Comparison of ENCODE assay signal across 17 cellular contexts in the genomic region with DNA sequence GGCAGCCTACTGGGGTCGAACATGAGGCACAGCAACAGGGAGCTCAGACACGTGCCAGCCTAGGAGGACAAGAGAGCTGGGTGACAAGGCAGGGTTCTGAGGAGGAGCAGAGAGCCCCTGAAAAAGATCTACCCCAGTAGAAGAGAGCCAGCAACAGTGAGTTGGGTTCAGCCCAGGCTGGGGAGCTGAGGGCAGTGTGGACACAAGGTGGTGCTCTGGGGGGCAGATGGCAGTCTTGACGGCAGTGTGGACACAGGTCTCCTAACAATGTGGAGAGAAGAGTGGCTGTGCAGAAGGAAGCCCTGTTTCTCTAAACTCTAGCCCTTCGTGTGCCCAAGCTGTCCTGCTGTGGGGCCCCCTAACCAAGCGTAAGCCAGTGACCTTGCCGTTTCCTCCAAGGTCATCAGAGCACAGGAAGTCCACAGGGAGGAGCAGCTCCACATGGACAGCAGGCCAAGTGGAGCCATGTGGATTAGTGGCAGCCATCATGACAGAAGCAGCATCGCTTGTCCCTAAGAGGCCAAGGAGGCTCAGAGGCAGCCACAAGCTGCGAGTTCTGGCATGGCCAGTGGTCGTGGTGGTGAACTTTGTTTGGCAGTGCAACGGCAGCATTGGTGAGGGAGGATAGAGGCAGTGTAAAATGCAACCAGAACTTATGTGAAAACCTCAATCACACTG. TPM values are rescaled to one million over a fixed set of nuclear protein-coding genes. Genes with fewer than 3 reads are reported as not detected.
DNase-seq lines count a peak whose midpoint lies in the region; ATAC-seq and TF ChIP-seq lines count a peak whose summit lies in the region.
"Had no signal": no experiment of that assay in that cellular context is flagged by ENCODE, and none has a peak within 500 bp of the region (broad histone marks: within the 10 kb centered on the region; RNA-seq: fewer than 3 reads in every experiment).

No MANE protein-coding gene starts in this region.

- TF ChIP-seq CTCF in WTC11 (IDR thresholded peaks at IDR 0.05) (no peak), osteoblast (IDR thresholded peaks at IDR 0.05; ENCODE audit: extremely low read depth, low read depth, low read length) (no peak)

- intact Hi-C loops in right cardiac atrium (cut with DNase I): no loop called here

- H3K9me3 ChIP-seq in right cardiac atrium (ENCODE audit: control insufficient read depth, low read length) (no peaks in the 10 kb centered on the region), osteoblast (ENCODE audit: low read depth, low read length) (no peaks in the 10 kb centered on the region)
- H3K9me3 ChIP-seq: Peyer's patch had no signal

- 62% methylated on average over 10 of the region's 10 CpGs for WGBS in right cardiac atrium

- H3K4me1 ChIP-seq in right cardiac atrium (ENCODE audit: control insufficient read depth, insufficient read depth, low read length) (peaks cover 12% of the 10 kb centered on the region), osteoblast (ENCODE audit: insufficient read depth, low read length) (no peaks in the 10 kb centered on the region)

- POLR2A ChIA-PET in WTC11 (lab: Charles Lee): no interaction called here

- CTCF ChIA-PET in WTC11 (lab: Charles Lee): interaction anchor here (1.1 to 1.8 kb wide), 8 partner anchors 9 to 193 kb away, joined by 3 to 10 read pairs (median 4); no protein-coding TSS in a partner anchor

- no peaks in the 10 kb centered on the region for H3K27me3 ChIP-seq in right cardiac atrium (ENCODE audit: control insufficient read depth, insufficient read depth)
- H3K27me3 ChIP-seq in osteoblast (ENCODE audit: insufficient read depth, low read length): peaks cover 27% of the 10 kb centered on the region
- H3K27me3 ChIP-seq: Peyer's patch had no signal

- no peak overlapping the region for H3K4me3 ChIP-seq in right cardiac atrium (ENCODE audit: low read length)
- H3K4me3 ChIP-seq in osteoblast (ENCODE audit: insufficient read depth, low read length): no peak overlapping the region
- H3K4me3 ChIP-seq: Peyer's patch had no signal

- H3K36me3 ChIP-seq in osteoblast (ENCODE audit: insufficient read depth, low read length): no peaks in the 10 kb centered on the region
- H3K36me3 ChIP-seq: Peyer's patch had no signal

- H3K27ac Mint-ChIP-seq in WTC11: no peak overlapping the region
- H3K27ac Mint-ChIP-seq: CD4-positive, CD25-positive, alpha-beta regulatory T cell had no signal

- peaks cover 4% of the 10 kb centered on the region for H3K9me3 Mint-ChIP-seq in WTC11

- no peak overlapping the region for H3K4me3 Mint-ChIP-seq in WTC11
- H3K4me3 Mint-ChIP-seq: CD4-positive, CD25-positive, alpha-beta regulatory T cell had no signal

- H2AFZ ChIP-seq in osteoblast (ENCODE audit: low read length): no peak overlapping the region

- no peak overlapping the region for H3K4me2 ChIP-seq in osteoblast (ENCODE audit: insufficient read depth, low read length)

- ATAC-seq in WTC11 (no peak), right cardiac atrium (peak; percentile 5 to 39)

- H3K79me2 ChIP-seq in osteoblast (ENCODE audit: insufficient read depth, low read length): no peaks in the 10 kb centered on the region

- H3K27me3 Mint-ChIP-seq in WTC11 (ENCODE audit: low read depth): no peaks in the 10 kb centered on the region

- H3K27ac ChIP-seq in right cardiac atrium (ENCODE audit: low read length): no peak overlapping the region
- H3K27ac ChIP-seq in osteoblast (ENCODE audit: low read depth, low read length): no peak overlapping the region
- H3K27ac ChIP-seq: Peyer's patch had no signal

- peaks cover 13% of the 10 kb centered on the region for H3K4me1 Mint-ChIP-seq in WTC11
- H3K4me1 Mint-ChIP-seq: CD4-positive, CD25-positive, alpha-beta regulatory T cell had no signal

- H3K36me3 Mint-ChIP-seq in WTC11: no peaks in the 10 kb centered on the region
- H3K36me3 Mint-ChIP-seq: CD4-positive, CD25-positive, alpha-beta regulatory T cell had no signal

- DNase-seq in WTC11 (ENCODE audit: low spot score): no peak
- peak; percentile 18 for DNase-seq in globus pallidus (ENCODE audit: low spot score)
- DNase-seq in right cardiac atrium: peak; percentile 39 to 84 (median 78)
- DNase-seq in osteoblast (ENCODE audit: insufficient read length, low spot score, missing footprints): peak; percentile 37
- DNase-seq in T1000 (lab: John Stamatoyannopoulos, UW): no peak
- DNase-seq in medulla oblongata (ENCODE audit: extremely low spot score): no peak
- DNase-seq in putamen (ENCODE audit: low spot score): no peak
- DNase-seq: CD4-positive, CD25-positive, alpha-beta regulatory T cell; DMS79 treated with DMSO at 0.1 percent for 48 hours; KBM-7; NCI-H1092 treated with DMSO at 0.1 percent for 48 hours; NCI-H2029 treated with DMSO at 0.1 percent for 48 hours; NCI-H226; Peyer's patch had no signal

- H4K20me1 ChIP-seq in osteoblast (ENCODE audit: insufficient read depth, low read length): no peaks in the 10 kb centered on the region

TF ChIP-seq in WTC11, 78 proteins besides CTCF, POLR2A, EP300 and RAD21:
- TF ChIP-seq ESRRA (CRISPR knock-in tag; IDR thresholded peaks at IDR 0.05; ENCODE audit: borderline replicate concordance): peak; percentile 65; the same call in 1 of the 2 replicates
- TF ChIP-seq, protein P1, sequence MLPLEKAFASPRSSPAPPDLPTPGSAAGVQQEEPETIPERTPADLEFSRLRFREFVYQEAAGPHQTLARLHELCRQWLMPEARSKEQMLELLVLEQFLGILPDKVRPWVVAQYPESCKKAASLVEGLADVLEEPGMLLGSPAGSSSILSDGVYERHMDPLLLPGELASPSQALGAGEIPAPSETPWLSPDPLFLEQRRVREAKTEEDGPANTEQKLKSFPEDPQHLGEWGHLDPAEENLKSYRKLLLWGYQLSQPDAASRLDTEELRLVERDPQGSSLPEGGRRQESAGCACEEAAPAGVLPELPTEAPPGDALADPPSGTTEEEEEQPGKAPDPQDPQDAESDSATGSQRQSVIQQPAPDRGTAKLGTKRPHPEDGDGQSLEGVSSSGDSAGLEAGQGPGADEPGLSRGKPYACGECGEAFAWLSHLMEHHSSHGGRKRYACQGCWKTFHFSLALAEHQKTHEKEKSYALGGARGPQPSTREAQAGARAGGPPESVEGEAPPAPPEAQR (CRISPR knock-in tag; IDR thresholded peaks at IDR 0.05): no peak

RNA-seq across cellular contexts. Expression of a gene that starts 25.1 kb away (rescaled TPM):
- total RNA-seq in WTC11 (2021): 4.6 to 12.4 TPM (median 5.1 TPM) in 3 replicates
- 1 to 10 TPM; 1.0 to 3.6 (median 1.8) TPM for total RNA-seq in right cardiac atrium
- polyA plus RNA-seq in right cardiac atrium: 0.81 TPM
- under 0.01 TPM in 2 replicates for total RNA-seq in osteoblast
- total RNA-seq: A673; CD4-positive, CD25-positive, alpha-beta regulatory T cell; OCI-LY7; Peyer's patch had no signal
- polyA plus RNA-seq: BJ; CD4-positive, CD25-positive, alpha-beta regulatory T cell had no signal

Comparison
In these comparisons a context has a peak if more than half of its experiments do, and no peak if none do; other contexts are left out.
1. DNase-seq: peak in globus pallidus (single experiment), right cardiac atrium (3 of 3) and osteoblast (single experiment); none in WTC11 (single experiment), T1000 (single experiment), medulla oblongata (single experiment) and putamen (single experiment).